Comparison of ENCODE assay signal across 14 cellular contexts in genomic region chr12:93122569-93123091, GRCh38.
DNase-seq lines count a peak whose midpoint lies in the region; ATAC-seq and TF ChIP-seq lines count a peak whose summit lies in the region.
"Had no signal": no experiment of that assay in that cellular context is flagged by ENCODE, and none has a peak within 500 bp of the region (broad histone marks: within the 10 kb centered on the region; RNA-seq: fewer than 3 reads in every experiment).

No MANE protein-coding gene starts in this region.

- H3K9me3 Mint-ChIP-seq in GM23338 (no peaks in the 10 kb centered on the region), progenitor cell of endocrine pancreas (ENCODE audit: low read depth) (no peaks in the 10 kb centered on the region)
- no peaks in the 10 kb centered on the region for H3K9me3 Mint-ChIP-seq in activated T-helper 1 cell treated with anti-CD3 and anti-CD28 coated beads, Interleukin-12 subunit alpha, Interleukin-12 subunit beta, Interleukin-2, Interleukin-4 antibody, amounts not matched to agents 30 ng/mL and 10 ng/mL and 1 ng/mL, durations not matched to agents 14 hours and 24 hours and 36 hours
- no peaks in the 10 kb centered on the region for H3K9me3 Mint-ChIP-seq in CD8-positive, alpha-beta T cell
- H3K9me3 Mint-ChIP-seq: activated naive CD4-positive, alpha-beta T cell treated with anti-CD3 and anti-CD28 coated beads for 36 hours; stimulated activated effector memory CD8-positive, alpha-beta T cell treated with anti-CD3 and anti-CD28 coated beads, Interleukin-12 subunit alpha, Interleukin-12 subunit beta, amount 100 ng/mL, for 72 hours had no signal

- H2AFZ ChIP-seq in GM23338, result peak overlapping the region; percentile 58; the same call in 1 of the 2 replicates

- no peaks in the 10 kb centered on the region for H3K79me2 ChIP-seq in GM23338 (replicated peaks; ENCODE audit: insufficient read depth)

- no peaks in the 10 kb centered on the region for H3K36me3 Mint-ChIP-seq in GM23338 (ENCODE audit: low read depth)
- no peaks in the 10 kb centered on the region for H3K36me3 Mint-ChIP-seq in progenitor cell of endocrine pancreas (ENCODE audit: insufficient read depth)
- no peaks in the 10 kb centered on the region for H3K36me3 Mint-ChIP-seq in activated T-helper 1 cell treated with anti-CD3 and anti-CD28 coated beads, Interleukin-12 subunit alpha, Interleukin-12 subunit beta, Interleukin-2, Interleukin-4 antibody, amounts not matched to agents 30 ng/mL and 10 ng/mL and 1 ng/mL, durations not matched to agents 14 hours and 24 hours and 36 hours (ENCODE audit: low read depth)
- no peaks in the 10 kb centered on the region for H3K36me3 Mint-ChIP-seq in CD8-positive, alpha-beta T cell
- H3K36me3 Mint-ChIP-seq: stimulated activated effector memory CD8-positive, alpha-beta T cell treated with anti-CD3 and anti-CD28 coated beads, Interleukin-12 subunit alpha, Interleukin-12 subunit beta, amount 100 ng/mL, for 72 hours had no signal

- in situ Hi-C loops in brain microvascular endothelial cell (cut with HindIII; ENCODE audit: low pct_ligation_motif_present, low sequenced_read_pairs), result no loop called here

- H3K27ac ChIP-seq in GM23338 (ENCODE audit: low read depth) (no peak overlapping the region), brain microvascular endothelial cell (peak overlapping the region; percentile 5)
- no peak overlapping the region for H3K27ac ChIP-seq in CD8-positive, alpha-beta T cell (ENCODE audit: low read depth, low read length)
- H3K27ac ChIP-seq: Peyer's patch had no signal

- no peaks in the 10 kb centered on the region for H3F3A ChIP-seq in GM23338 (replicated peaks; ENCODE audit: low read depth)

- TF ChIP-seq CTCF in GM23338 (conservative IDR thresholded peaks at IDR 0.05; ENCODE audit: low read depth in 2 of 2), result no peak
- no peak for TF ChIP-seq CTCF in brain microvascular endothelial cell (IDR thresholded peaks at IDR 0.05; ENCODE audit: low read depth, low read length, missing control alignments)
- no peak for TF ChIP-seq CTCF in progenitor cell of endocrine pancreas (IDR thresholded peaks at IDR 0.05; ENCODE audit: unreplicated experiment)
- no peak for TF ChIP-seq CTCF in CD8-positive, alpha-beta T cell (IDR thresholded peaks at IDR 0.05)

- H4K20me1 ChIP-seq in GM23338 (replicated peaks; ENCODE audit: insufficient read depth), result no peaks in the 10 kb centered on the region

- no peaks in the 10 kb centered on the region for H3K9me2 ChIP-seq in GM23338 (ENCODE audit: insufficient read depth)

- ATAC-seq in GM23338 (no peak), GM19395 (IDR thresholded peaks at IDR 0.05; ENCODE audit: unreplicated experiment) (no peak)
- ATAC-seq in CD8-positive, alpha-beta T cell, result no peak
- ATAC-seq: stimulated activated effector memory CD8-positive, alpha-beta T cell treated with anti-CD3 and anti-CD28 coated beads, Interleukin-12 subunit alpha, Interleukin-12 subunit beta, amount 100 ng/mL, for 72 hours had no signal

- DNase-seq in GM23338 (ENCODE audit: low spot score) (no peak), brain microvascular endothelial cell (no peak), kidney glomerular epithelial cell (lab: John Stamatoyannopoulos, UW) (peak; percentile 48), progenitor cell of endocrine pancreas (ENCODE audit: low spot score, unreplicated experiment) (no peak), NCI-H1436 treated with DMSO at 0.1 percent for 48 hours (lab: John Stamatoyannopoulos, UW) (no peak)
- no peak for DNase-seq in activated T-helper 1 cell treated with anti-CD3 and anti-CD28 coated beads, Interleukin-12 subunit alpha, Interleukin-12 subunit beta, Interleukin-2, Interleukin-4 antibody, amounts not matched to agents 30 ng/mL and 10 ng/mL and 1 ng/mL, durations not matched to agents 14 hours and 24 hours and 36 hours (ENCODE audit: low spot score)
- no peak for DNase-seq in CD8-positive, alpha-beta T cell
- DNase-seq: activated naive CD4-positive, alpha-beta T cell treated with anti-CD3 and anti-CD28 coated beads for 36 hours; occipital lobe; Peyer's patch; stimulated activated CD4-positive, alpha-beta T cell treated with anti-CD3 and anti-CD28 coated beads, Interleukin-1b, Interleukin-23, amount 100 ng/mL, for 48 hours; T1000 had no signal

- H3K27ac Mint-ChIP-seq in GM23338, result no peak overlapping the region
- peak overlapping the region; percentile 66 for H3K27ac Mint-ChIP-seq in progenitor cell of endocrine pancreas
- H3K27ac Mint-ChIP-seq in activated T-helper 1 cell treated with anti-CD3 and anti-CD28 coated beads, Interleukin-12 subunit alpha, Interleukin-12 subunit beta, Interleukin-2, Interleukin-4 antibody, amounts not matched to agents 30 ng/mL and 10 ng/mL and 1 ng/mL, durations not matched to agents 14 hours and 24 hours and 36 hours, result no peak overlapping the region
- H3K27ac Mint-ChIP-seq in CD8-positive, alpha-beta T cell, result no peak overlapping the region
- H3K27ac Mint-ChIP-seq: activated naive CD4-positive, alpha-beta T cell treated with anti-CD3 and anti-CD28 coated beads for 36 hours; stimulated activated effector memory CD8-positive, alpha-beta T cell treated with anti-CD3 and anti-CD28 coated beads, Interleukin-12 subunit alpha, Interleukin-12 subunit beta, amount 100 ng/mL, for 72 hours had no signal

- H3K4me1 ChIP-seq in GM23338 (ENCODE audit: insufficient read depth), result no peaks in the 10 kb centered on the region
- H3K4me1 ChIP-seq in CD8-positive, alpha-beta T cell (ENCODE audit: insufficient read depth, low read length), result no peaks in the 10 kb centered on the region

- CTCF ChIA-PET in CD8-positive, alpha-beta T cell (lab: Charles Lee), result no interaction called here

- H3K4me1 Mint-ChIP-seq in GM23338 (no peaks in the 10 kb centered on the region), progenitor cell of endocrine pancreas (ENCODE audit: low read depth) (peaks cover 28% of the 10 kb centered on the region)
- H3K4me1 Mint-ChIP-seq in activated T-helper 1 cell treated with anti-CD3 and anti-CD28 coated beads, Interleukin-12 subunit alpha, Interleukin-12 subunit beta, Interleukin-2, Interleukin-4 antibody, amounts not matched to agents 30 ng/mL and 10 ng/mL and 1 ng/mL, durations not matched to agents 14 hours and 24 hours and 36 hours (ENCODE audit: low read depth), result no peaks in the 10 kb centered on the region
- no peaks in the 10 kb centered on the region for H3K4me1 Mint-ChIP-seq in CD8-positive, alpha-beta T cell (ENCODE audit: low read depth)
- H3K4me1 Mint-ChIP-seq: stimulated activated effector memory CD8-positive, alpha-beta T cell treated with anti-CD3 and anti-CD28 coated beads, Interleukin-12 subunit alpha, Interleukin-12 subunit beta, amount 100 ng/mL, for 72 hours had no signal

- H3K4me2 ChIP-seq in GM23338, result no peak overlapping the region

- H3K27me3 Mint-ChIP-seq in GM23338 (ENCODE audit: insufficient read depth, low read depth, poor library complexity) (peaks cover 2% of the 10 kb centered on the region), progenitor cell of endocrine pancreas (peaks cover 16% of the 10 kb centered on the region)
- H3K27me3 Mint-ChIP-seq in activated T-helper 1 cell treated with anti-CD3 and anti-CD28 coated beads, Interleukin-12 subunit alpha, Interleukin-12 subunit beta, Interleukin-2, Interleukin-4 antibody, amounts not matched to agents 30 ng/mL and 10 ng/mL and 1 ng/mL, durations not matched to agents 14 hours and 24 hours and 36 hours (ENCODE audit: insufficient read depth), result no peaks in the 10 kb centered on the region
- peaks cover 4% of the 10 kb centered on the region for H3K27me3 Mint-ChIP-seq in CD8-positive, alpha-beta T cell (ENCODE audit: low read depth)

- H3K27me3 ChIP-seq in GM23338 (ENCODE audit: insufficient read depth), result no peaks in the 10 kb centered on the region
- H3K27me3 ChIP-seq in brain microvascular endothelial cell (replicated peaks), result no peaks in the 10 kb centered on the region
- H3K27me3 ChIP-seq in CD8-positive, alpha-beta T cell (ENCODE audit: insufficient read depth, low read length), result no peaks in the 10 kb centered on the region
- H3K27me3 ChIP-seq: Peyer's patch had no signal

- H3K4me3 ChIP-seq in GM23338, result no peak overlapping the region
- no peak overlapping the region for H3K4me3 ChIP-seq in brain microvascular endothelial cell (ENCODE audit: low read depth, low read length)
- H3K4me3 ChIP-seq in CD8-positive, alpha-beta T cell (ENCODE audit: low read depth, low read length), result no peak overlapping the region
- H3K4me3 ChIP-seq: Peyer's patch had no signal

- POLR2A ChIA-PET in CD8-positive, alpha-beta T cell (lab: Charles Lee), result no interaction called here

- intact Hi-C loops in activated T-helper 1 cell treated with anti-CD3 and anti-CD28 coated beads, Interleukin-12 subunit alpha, Interleukin-12 subunit beta, Interleukin-2, Interleukin-4 antibody, amounts not matched to agents 30 ng/mL and 10 ng/mL and 1 ng/mL, durations not matched to agents 14 hours and 24 hours and 36 hours (cut with micrococcal nuclease), result no loop called here
- intact Hi-C loops in CD8-positive, alpha-beta T cell (cut with DNase I, micrococcal nuclease), result no loop called here

- no peak overlapping the region for H3K4me3 Mint-ChIP-seq in GM23338
- H3K4me3 Mint-ChIP-seq in progenitor cell of endocrine pancreas (ENCODE audit: low read depth), result no peak overlapping the region
- no peak overlapping the region for H3K4me3 Mint-ChIP-seq in activated T-helper 1 cell treated with anti-CD3 and anti-CD28 coated beads, Interleukin-12 subunit alpha, Interleukin-12 subunit beta, Interleukin-2, Interleukin-4 antibody, amounts not matched to agents 30 ng/mL and 10 ng/mL and 1 ng/mL, durations not matched to agents 14 hours and 24 hours and 36 hours
- no peak overlapping the region for H3K4me3 Mint-ChIP-seq in CD8-positive, alpha-beta T cell
- H3K4me3 Mint-ChIP-seq: activated naive CD4-positive, alpha-beta T cell treated with anti-CD3 and anti-CD28 coated beads for 36 hours; stimulated activated effector memory CD8-positive, alpha-beta T cell treated with anti-CD3 and anti-CD28 coated beads, Interleukin-12 subunit alpha, Interleukin-12 subunit beta, amount 100 ng/mL, for 72 hours had no signal

- no peaks in the 10 kb centered on the region for H3K36me3 ChIP-seq in GM23338 (ENCODE audit: insufficient read depth)
- H3K36me3 ChIP-seq in brain microvascular endothelial cell (replicated peaks), result no peaks in the 10 kb centered on the region
- no peaks in the 10 kb centered on the region for H3K36me3 ChIP-seq in CD8-positive, alpha-beta T cell (ENCODE audit: insufficient read depth, low read length)
- H3K36me3 ChIP-seq: Peyer's patch had no signal

- no peaks in the 10 kb centered on the region for H3K9me3 ChIP-seq in CD8-positive, alpha-beta T cell (ENCODE audit: low read length)
- H3K9me3 ChIP-seq: Peyer's patch had no signal

TF ChIP-seq in GM23338, 12 proteins besides CTCF, POLR2A, EP300 and RAD21:
- no peak for TF ChIP-seq STAT1 (IDR thresholded peaks at IDR 0.05; ENCODE audit: unreplicated experiment)
